In genomic region chr5:139698461-139699146, GRCh38 we compare ENCODE assay signal across 9 cellular contexts. TPM values are rescaled to one million over a fixed set of nuclear protein-coding genes. Genes with fewer than 3 reads are reported as not detected.
DNase-seq lines count a peak whose midpoint lies in the region; ATAC-seq, FAIRE-seq and TF ChIP-seq lines count a peak whose summit lies in the region.
"Had no signal": no experiment of that assay in that cellular context is flagged by ENCODE, and none has a peak within 500 bp of the region (broad histone marks: within the 10 kb centered on the region; RNA-seq: fewer than 3 reads in every experiment).

No MANE protein-coding gene starts in this region.

- peaks cover 29% of the 10 kb centered on the region for H3F3A ChIP-seq in smooth muscle cell (ENCODE audit: low read depth)

- H3K27me3 ChIP-seq in BE2C (no peaks in the 10 kb centered on the region), bronchial epithelial cell (ENCODE audit: control insufficient read depth, insufficient read depth, low read length) (no peaks in the 10 kb centered on the region), smooth muscle cell (ENCODE audit: low read depth) (no peaks in the 10 kb centered on the region)

- in situ Hi-C loops in KBM-7 (cut with MboI; ENCODE audit: low pct_unique_long_range_greater_than_20kb, low sequenced_read_pairs), result no loop called here

- H3K36me3 ChIP-seq in BE2C, result no peaks in the 10 kb centered on the region
- no peaks in the 10 kb centered on the region for H3K36me3 ChIP-seq in bronchial epithelial cell (ENCODE audit: control insufficient read depth, insufficient read depth, low read length)
- no peaks in the 10 kb centered on the region for H3K36me3 ChIP-seq in smooth muscle cell (ENCODE audit: low read depth)

- DNase-seq in BE2C, result peak; percentile 71
- DNase-seq in KBM-7, result peak; percentile 76
- DNase-seq in bronchial epithelial cell (ENCODE audit: low read depth), result peak; percentile 33
- peak; percentile 54 for DNase-seq in kidney tubule cell (ENCODE audit: low spot score)
- peak; percentile 35 for DNase-seq in smooth muscle cell (lab: John Stamatoyannopoulos, UW; ENCODE audit: unreplicated experiment)
- DNase-seq in NCI-H1417 treated with DMSO at 0.1 percent for 48 hours (lab: John Stamatoyannopoulos, UW), result no peak

- ATAC-seq in GM19023 (IDR thresholded peaks at IDR 0.05; ENCODE audit: unreplicated experiment) (no peak), GM18868 (IDR thresholded peaks at IDR 0.05; ENCODE audit: unreplicated experiment) (no peak)

- H3K4me1 ChIP-seq in BE2C, result peaks cover 34% of the 10 kb centered on the region
- peaks cover 46% of the 10 kb centered on the region for H3K4me1 ChIP-seq in smooth muscle cell (ENCODE audit: low read depth)

- H3K79me2 ChIP-seq in smooth muscle cell (ENCODE audit: low read depth), result no peaks in the 10 kb centered on the region

- peak overlapping the region; percentile 81 for H3K4me2 ChIP-seq in smooth muscle cell

- H3K9me3 ChIP-seq in BE2C (no peaks in the 10 kb centered on the region), smooth muscle cell (replicated peaks; ENCODE audit: low read depth) (no peaks in the 10 kb centered on the region)

- H3K9ac ChIP-seq in smooth muscle cell (ENCODE audit: low read depth), result peak overlapping the region; percentile 89

- FAIRE-seq in bronchial epithelial cell (lab: Jason Lieb, UNC), result no peak

- 29% methylated on average over 14 of the region's 14 CpGs for WGBS in smooth muscle cell (ENCODE audit: low lambda C conversion rate)

- TF ChIP-seq CTCF in BE2C (IDR thresholded peaks at IDR 0.05; ENCODE audit: low read depth, low read length) (no peak), bronchial epithelial cell (IDR thresholded peaks at IDR 0.05; ENCODE audit: insufficient read depth, low read length, severe bottlenecking) (no peak), smooth muscle cell (IDR thresholded peaks at IDR 0.05; ENCODE audit: borderline replicate concordance, insufficient read depth, poor library complexity, severe bottlenecking) (no peak)

- no peak overlapping the region for H2AFZ ChIP-seq in smooth muscle cell (ENCODE audit: low read depth)

- H3K27ac ChIP-seq in smooth muscle cell (ENCODE audit: low read depth), result peak overlapping the region; percentile 98
- H3K27ac ChIP-seq: epithelial cell of prostate had no signal

- H3K4me3 ChIP-seq in BE2C (ENCODE audit: low read depth, low read length) (no peak overlapping the region), bronchial epithelial cell (ENCODE audit: low read depth, low read length) (no peak overlapping the region), smooth muscle cell (no peak overlapping the region)

- H4K20me1 ChIP-seq in smooth muscle cell (ENCODE audit: low read depth), result no peaks in the 10 kb centered on the region

RNA-seq across cellular contexts. Expression of gene CXXC5, which starts 50.5 kb away (rescaled TPM):
- 263 TPM for polyA plus RNA-seq in BE2C (2012; ENCODE audit: insufficient read depth, insufficient read length, low read depth)
- total RNA-seq in bronchial epithelial cell (6.1 and 27.4 TPM in 2 replicates), smooth muscle cell (85.5 and 103 TPM in 2 replicates)
- 139 and 175 TPM in 2 replicates for polyA plus RNA-seq in smooth muscle cell
